ENCODE assay signal across 8 cellular contexts in the genomic region with DNA sequence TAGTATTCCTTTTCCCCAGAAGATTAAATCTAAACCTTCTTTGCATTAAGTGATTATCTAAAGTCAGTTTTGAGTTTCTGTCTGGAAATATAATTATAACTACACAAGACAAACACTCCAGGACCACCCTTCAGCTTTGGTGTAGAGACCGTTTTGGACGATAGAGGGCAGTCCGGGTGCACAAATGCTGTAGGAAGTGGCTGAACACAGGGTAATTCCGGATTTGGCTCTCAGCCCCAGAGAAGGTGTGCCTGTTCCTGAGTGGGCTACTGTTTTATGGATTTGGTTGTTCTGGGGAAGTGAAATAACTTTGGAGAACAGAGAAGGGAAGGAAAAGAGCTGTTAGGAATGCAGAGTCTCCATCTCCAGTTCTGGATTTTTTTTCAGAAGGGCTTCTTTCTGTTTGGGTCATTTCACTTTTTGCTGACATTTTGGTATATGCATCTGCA. TPM values are rescaled to one million over a fixed set of nuclear protein-coding genes. Genes with fewer than 3 reads are reported as not detected.
DNase-seq lines count a peak whose midpoint lies in the region; ATAC-seq and TF ChIP-seq lines count a peak whose summit lies in the region.

No MANE protein-coding gene starts in this region.

- peaks cover 7% of the 10 kb centered on the region for H3K4me1 Mint-ChIP-seq in activated T-cell treated with anti-CD3 and anti-CD28 coated beads, Interleukin-2, amount 50 U/mL, for 4 hours (ENCODE audit: low read depth)
- no peaks in the 10 kb centered on the region for H3K4me1 Mint-ChIP-seq in progenitor cell of endocrine pancreas (ENCODE audit: low read depth)

- CTCF ChIA-PET in OCI-LY7 (lab: Charles Lee; ENCODE audit: unreplicated experiment): interaction anchor here (0.5 kb wide), 1 partner anchor 432 kb away, joined by 3 read pairs; no protein-coding TSS in a partner anchor

- ATAC-seq in GM21367 (IDR thresholded peaks at IDR 0.05; ENCODE audit: unreplicated experiment) (peak; percentile 96), HG03571 (IDR thresholded peaks at IDR 0.05; ENCODE audit: unreplicated experiment) (peak; percentile 78)
- ATAC-seq in activated T-cell treated with anti-CD3 and anti-CD28 coated beads, Interleukin-2, amount 50 U/mL, for 4 hours: peak; percentile 88 to 97

- intact Hi-C loops in OCI-LY7 (cut with micrococcal nuclease; ENCODE audit: unreplicated experiment): loop anchor here (5.0 kb wide), 1 partner anchor 427 kb away; no protein-coding TSS in a partner anchor

- no peak overlapping the region for H3K4me3 Mint-ChIP-seq in activated T-cell treated with anti-CD3 and anti-CD28 coated beads, Interleukin-2, amount 50 U/mL, for 4 hours
- no peak overlapping the region for H3K4me3 Mint-ChIP-seq in progenitor cell of endocrine pancreas (ENCODE audit: low read depth)

- H2AFZ ChIP-seq in OCI-LY7 (ENCODE audit: low read length): peak overlapping the region; percentile 84; the same call in 1 of the 2 replicates

- no peaks in the 10 kb centered on the region for H4K20me1 ChIP-seq in OCI-LY7 (ENCODE audit: insufficient read depth, low read length)

- no peaks in the 10 kb centered on the region for H3K9me3 Mint-ChIP-seq in activated T-cell treated with anti-CD3 and anti-CD28 coated beads, Interleukin-2, amount 50 U/mL, for 4 hours
- H3K9me3 Mint-ChIP-seq in progenitor cell of endocrine pancreas (ENCODE audit: low read depth): no peaks in the 10 kb centered on the region

- H3K27ac ChIP-seq in OCI-LY7 (ENCODE audit: low read depth, low read length, poor library complexity, severe bottlenecking): no peak overlapping the region

- peaks cover 14% of the 10 kb centered on the region; the same call in 1 of the 2 replicates for H3K36me3 ChIP-seq in OCI-LY7 (ENCODE audit: insufficient read depth, low read length)

- H3K36me3 Mint-ChIP-seq in activated T-cell treated with anti-CD3 and anti-CD28 coated beads, Interleukin-2, amount 50 U/mL, for 4 hours (ENCODE audit: insufficient read depth): peaks cover 38% of the 10 kb centered on the region
- peaks cover 10% of the 10 kb centered on the region for H3K36me3 Mint-ChIP-seq in progenitor cell of endocrine pancreas (ENCODE audit: insufficient read depth)

- TF ChIP-seq CTCF in OCI-LY7 (conservative IDR thresholded peaks at IDR 0.05; ENCODE audit: low read length): peak; percentile 94
- TF ChIP-seq CTCF in fibroblast of the aortic adventitia (IDR thresholded peaks at IDR 0.05; ENCODE audit: insufficient read depth, low read length): peak; percentile 89
- TF ChIP-seq CTCF in progenitor cell of endocrine pancreas (IDR thresholded peaks at IDR 0.05; ENCODE audit: unreplicated experiment): peak; percentile 78

- no peaks in the 10 kb centered on the region for H3K9me3 ChIP-seq in OCI-LY7 (ENCODE audit: low read length)

- no peaks in the 10 kb centered on the region for H3K9me2 ChIP-seq in OCI-LY7 (ENCODE audit: insufficient read depth, low read length)

- POLR2A ChIA-PET in OCI-LY7 (lab: Charles Lee): interaction anchor here (0.5 kb wide), 1 partner anchor 32 kb away, joined by 3 read pairs; no protein-coding TSS in a partner anchor

- DNase-seq in Daoy (ENCODE audit: low read depth) (peak; percentile 55), OCI-LY7 (ENCODE audit: low spot score) (peak; percentile 65), fibroblast of the aortic adventitia (ENCODE audit: low read depth) (peak; percentile 50), progenitor cell of endocrine pancreas (ENCODE audit: low spot score, unreplicated experiment) (peak; percentile 38), DMS79 (lab: John Stamatoyannopoulos, UW) (no peak)
- peak; percentile 34 for DNase-seq in activated T-cell treated with anti-CD3 and anti-CD28 coated beads, Interleukin-2, amount 50 U/mL, for 4 hours

- no peak overlapping the region for H3K4me2 ChIP-seq in OCI-LY7 (ENCODE audit: low read length)

- no peaks in the 10 kb centered on the region for H3K27me3 Mint-ChIP-seq in activated T-cell treated with anti-CD3 and anti-CD28 coated beads, Interleukin-2, amount 50 U/mL, for 4 hours (ENCODE audit: low read depth)
- no peaks in the 10 kb centered on the region for H3K27me3 Mint-ChIP-seq in progenitor cell of endocrine pancreas

- BruUV-seq in OCI-LY7 (replicated peaks; lab: Mats Ljungman, UMichigan): no TSS peak

- H3K4me1 ChIP-seq in OCI-LY7 (ENCODE audit: insufficient read depth, low read length, poor library complexity, severe bottlenecking): peaks cover 3% of the 10 kb centered on the region

- H3K79me2 ChIP-seq in OCI-LY7 (ENCODE audit: insufficient read depth, low read depth, low read length): no peaks in the 10 kb centered on the region

- H3K4me3 ChIP-seq in OCI-LY7 (ENCODE audit: low read depth, low read length, poor library complexity, severe bottlenecking): no peak overlapping the region
- H3K4me3 ChIP-seq in fibroblast of the aortic adventitia (ENCODE audit: low read depth, low read length): no peak overlapping the region

- H3K27ac Mint-ChIP-seq in progenitor cell of endocrine pancreas: no peak overlapping the region

RNA-seq across cellular contexts. Expression of a gene that starts 14.8 kb away (rescaled TPM):
- total RNA-seq in Daoy (2014; rRNA removed; shearing (Covaris generic)): 76.7 and 87.0 TPM in 2 replicates
- 24.1 and 31.8 TPM in 2 replicates for total RNA-seq in OCI-LY7 (2014; rRNA removed; shearing (Covaris generic))
- total RNA-seq in OCI-LY7 (2022) (22.3 and 25.5 TPM in 2 replicates), fibroblast of the aortic adventitia (ENCODE audit: low replicate concordance) (100 and 148 TPM in 2 replicates), progenitor cell of endocrine pancreas (73.9 and 76.3 TPM in 2 replicates)
- total RNA-seq in activated T-cell treated with anti-CD3 and anti-CD28 coated beads, Interleukin-2, amount 50 U/mL, for 4 hours: 10 to 100 TPM; 30.4 to 37.8 (median 35.3) TPM

RNA-seq across cellular contexts. Expression of a gene that starts 44.2 kb away (rescaled TPM):
- 0.51 and 5.2 TPM in 2 replicates for total RNA-seq in Daoy (2014; rRNA removed; shearing (Covaris generic))
- total RNA-seq in OCI-LY7 (2014; rRNA removed; shearing (Covaris generic)): not detected in 2 replicates
- total RNA-seq in OCI-LY7 (2022) (not detected in 2 replicates), fibroblast of the aortic adventitia (ENCODE audit: low replicate concordance) (10.8 and 39.4 TPM in 2 replicates), progenitor cell of endocrine pancreas (30.5 and 33.5 TPM in 2 replicates)
- total RNA-seq in activated T-cell treated with anti-CD3 and anti-CD28 coated beads, Interleukin-2, amount 50 U/mL, for 4 hours: 1 to 10 TPM in 2 of 3 donors, under 1 TPM in 1; 0.79 to 2.3 (median 1.4) TPM
